ENCODE assay signal across 18 cellular contexts in genomic region chr3:139586420-139587017, GRCh38. TPM values are rescaled to one million over a fixed set of nuclear protein-coding genes. Genes with fewer than 3 reads are reported as not detected.
DNase-seq lines count a peak whose midpoint lies in the region; ATAC-seq and TF ChIP-seq lines count a peak whose summit lies in the region.
"Had no signal": no experiment of that assay in that cellular context is flagged by ENCODE, and none has a peak within 500 bp of the region (broad histone marks: within the 10 kb centered on the region; RNA-seq: fewer than 3 reads in every experiment).

No MANE protein-coding gene starts in this region.

- H3K27ac Mint-ChIP-seq in CD4-positive, alpha-beta T cell: no peak overlapping the region
- H3K27ac Mint-ChIP-seq: activated T-helper 1 cell treated with anti-CD3 and anti-CD28 coated beads, Interleukin-12 subunit alpha, Interleukin-12 subunit beta, Interleukin-2, Interleukin-4 antibody, amounts not matched to agents 30 ng/mL and 10 ng/mL and 1 ng/mL, durations not matched to agents 14 hours and 24 hours and 36 hours; nephron had no signal

- H3K27ac ChIP-seq in CD4-positive, alpha-beta T cell (ENCODE audit: low read depth, low read length): no peak overlapping the region
- H3K27ac ChIP-seq in left ventricle myocardium inferior (replicated peaks): no peak overlapping the region
- H3K27ac ChIP-seq: heart left ventricle, skin epidermis, upper lobe of left lung had no signal

- no peaks in the 10 kb centered on the region for H3K9me3 ChIP-seq in CD4-positive, alpha-beta T cell (ENCODE audit: control insufficient read depth, low read length)
- H3K9me3 ChIP-seq in left ventricle myocardium inferior (replicated peaks): no peaks in the 10 kb centered on the region
- H3K9me3 ChIP-seq: heart left ventricle, upper lobe of left lung had no signal

- no peaks in the 10 kb centered on the region for H3K4me1 Mint-ChIP-seq in CD4-positive, alpha-beta T cell (ENCODE audit: low read depth)
- H3K4me1 Mint-ChIP-seq: brain, nephron had no signal

- H3K27me3 Mint-ChIP-seq in CD4-positive, alpha-beta T cell: no peaks in the 10 kb centered on the region

- no peak overlapping the region for H3K4me3 ChIP-seq in left ventricle myocardium inferior
- H3K4me3 ChIP-seq: heart left ventricle, skin epidermis, upper lobe of left lung had no signal

- H3K27me3 ChIP-seq in CD4-positive, alpha-beta T cell (ENCODE audit: control insufficient read depth, insufficient read depth, low read length): no peaks in the 10 kb centered on the region
- no peaks in the 10 kb centered on the region for H3K27me3 ChIP-seq in left ventricle myocardium inferior (ENCODE audit: low read depth)
- H3K27me3 ChIP-seq: heart left ventricle, upper lobe of left lung had no signal

- POLR2A ChIA-PET in CD4-positive, alpha-beta T cell (lab: Charles Lee): no interaction called here

- in situ Hi-C loops in GM13977 (cut with MboI; ENCODE audit: low pct_unique_long_range_greater_than_20kb, low sequenced_read_pairs, unreplicated experiment): no loop called here

- TF ChIP-seq CTCF in GM13977 (IDR thresholded peaks at IDR 0.05; ENCODE audit: extremely low read depth, insufficient read depth, missing control alignments) (no peak), left ventricle myocardium inferior (IDR thresholded peaks at IDR 0.05; ENCODE audit: borderline replicate concordance) (no peak)
- TF ChIP-seq CTCF in CD4-positive, alpha-beta T cell (IDR thresholded peaks at IDR 0.05): no peak

- CTCF ChIA-PET in CD4-positive, alpha-beta T cell (lab: Charles Lee): no interaction called here

- H3K4me1 ChIP-seq in left ventricle myocardium inferior: no peaks in the 10 kb centered on the region
- H3K4me1 ChIP-seq: upper lobe of left lung had no signal

- DNase-seq in GM13977 (ENCODE audit: low spot score): peak; percentile 48
- DNase-seq in CD4-positive, alpha-beta T cell: no peak
- no peak for DNase-seq in left ventricle myocardium inferior
- no peak for DNase-seq in germinal center (ENCODE audit: low spot score)
- DNase-seq in HK-2 (ENCODE audit: unreplicated experiment): no peak
- DNase-seq: activated CD4-positive, alpha-beta T cell treated with anti-CD3 and anti-CD28 coated beads for 1 hour; NCI-H146; upper lobe of left lung had no signal

- no peak overlapping the region for H3K4me3 Mint-ChIP-seq in CD4-positive, alpha-beta T cell
- H3K4me3 Mint-ChIP-seq: activated T-helper 1 cell treated with anti-CD3 and anti-CD28 coated beads, Interleukin-12 subunit alpha, Interleukin-12 subunit beta, Interleukin-2, Interleukin-4 antibody, amounts not matched to agents 30 ng/mL and 10 ng/mL and 1 ng/mL, durations not matched to agents 14 hours and 24 hours and 36 hours; brain; nephron had no signal

- ATAC-seq in GM19351 (IDR thresholded peaks at IDR 0.05; ENCODE audit: unreplicated experiment) (peak; percentile 97), HG02610 (IDR thresholded peaks at IDR 0.05; ENCODE audit: unreplicated experiment) (peak; percentile 88), HG03354 (IDR thresholded peaks at IDR 0.05; ENCODE audit: poor library complexity, severe bottlenecking, unreplicated experiment) (peak; percentile 86)
- ATAC-seq in CD4-positive, alpha-beta T cell (ENCODE audit: poor library complexity): no peak
- ATAC-seq: HepG2, left lobe of liver had no signal

- intact Hi-C loops in CD4-positive, alpha-beta T cell (cut with DNase I, micrococcal nuclease): no loop called here
- intact Hi-C loops in left ventricle myocardium inferior (cut with micrococcal nuclease): no loop called here

- H3K36me3 Mint-ChIP-seq in CD4-positive, alpha-beta T cell (ENCODE audit: low read depth): peaks cover 9% of the 10 kb centered on the region

- peaks cover 3% of the 10 kb centered on the region for H3K9me3 Mint-ChIP-seq in CD4-positive, alpha-beta T cell
- H3K9me3 Mint-ChIP-seq: activated T-helper 1 cell treated with anti-CD3 and anti-CD28 coated beads, Interleukin-12 subunit alpha, Interleukin-12 subunit beta, Interleukin-2, Interleukin-4 antibody, amounts not matched to agents 30 ng/mL and 10 ng/mL and 1 ng/mL, durations not matched to agents 14 hours and 24 hours and 36 hours had no signal

- no peaks in the 10 kb centered on the region for H3K36me3 ChIP-seq in left ventricle myocardium inferior
- H3K36me3 ChIP-seq: upper lobe of left lung had no signal

RNA-seq across cellular contexts. Expression of gene RBP1, which starts 47.0 kb away (rescaled TPM):
- not detected for total RNA-seq in CD4-positive, alpha-beta T cell
- total RNA-seq in left ventricle myocardium inferior: 25.5 TPM
- total RNA-seq: activated T-helper 1 cell treated with anti-CD3 and anti-CD28 coated beads, Interleukin-12 subunit alpha, Interleukin-12 subunit beta, Interleukin-2, Interleukin-4 antibody, amounts not matched to agents 30 ng/mL and 10 ng/mL and 1 ng/mL, durations not matched to agents 14 hours and 24 hours and 36 hours had no signal

Comparison
In these comparisons a context has a peak if more than half of its experiments do, and no peak if none do; other contexts are left out.
1. RNA of gene RBP1, which starts 47.0 kb away (total RNA-seq): 25.5 TPM in left ventricle myocardium inferior (single experiment); not detected in CD4-positive, alpha-beta T cell; every median in the first group is over 10 times any median in the second.